In genomic region chr21:44306926-44307687, GRCh38 we compare ENCODE assay signal across 26 cellular contexts. TPM values are rescaled to one million over a fixed set of nuclear protein-coding genes. Genes with fewer than 3 reads are reported as not detected.
A peak's percentile ranks its signal among the peaks of the same experiment; 100 is the strongest.
DNase-seq lines count a peak whose midpoint lies in the region; ATAC-seq, FAIRE-seq and TF ChIP-seq lines count a peak whose summit lies in the region.
"Had no signal": no experiment of that assay in that cellular context is flagged by ENCODE, and none has a peak within 500 bp of the region (broad histone marks: within the 10 kb centered on the region; RNA-seq: fewer than 3 reads in every experiment).

No MANE protein-coding gene starts in this region.

- POLR2A ChIA-PET in CD8-positive, alpha-beta T cell (lab: Charles Lee) = no interaction called here

- H3K4me1 ChIP-seq in CD8-positive, alpha-beta T cell (ENCODE audit: insufficient read depth, low read length) = peaks cover 17% of the 10 kb centered on the region

- CTCF ChIA-PET in CD8-positive, alpha-beta T cell (lab: Charles Lee) = no interaction called here

- DNase-seq in CD8-positive, alpha-beta T cell = no peak
- no peak for DNase-seq in endothelial cell (ENCODE audit: low spot score)
- peak; percentile 82 for DNase-seq in retinal pigment epithelial cell (ENCODE audit: low read depth)
- DNase-seq in activated gamma-delta T cell (lab: John Stamatoyannopoulos, UW) = no peak
- no peak for DNase-seq in GM12891 (ENCODE audit: insufficient read length, low spot score)
- no peak for DNase-seq in GM13977 (ENCODE audit: low spot score)
- DNase-seq: mesendoderm; natural killer cell; NCI-H146; NCI-H2171 treated with DMSO at 0.1 percent for 48 hours; NCI-H526 treated with DMSO at 0.1 percent for 48 hours; posterior cingulate gyrus; stimulated activated CD4-positive, alpha-beta T cell treated with anti-CD3 and anti-CD28 coated beads, Interleukin-1b, Interleukin-23, amount 100 ng/mL, for 48 hours; stimulated activated naive CD4-positive, alpha-beta T cell; thyroid gland had no signal

- intact Hi-C loops in CD8-positive, alpha-beta T cell (cut with DNase I, micrococcal nuclease) = no loop called here

- H3K9me3 ChIP-seq in CD8-positive, alpha-beta T cell (ENCODE audit: low read length) = no peaks in the 10 kb centered on the region
- H3K9me3 ChIP-seq: thyroid gland had no signal

- no peaks in the 10 kb centered on the region for H3K9me3 Mint-ChIP-seq in CD8-positive, alpha-beta T cell
- H3K9me3 Mint-ChIP-seq in activated T-helper 17 cell treated with anti-CD3 and anti-CD28 coated beads, Interleukin-2, amount 50 U/mL, for 72 hours = no peaks in the 10 kb centered on the region
- no peaks in the 10 kb centered on the region for H3K9me3 Mint-ChIP-seq in endothelial cell (ENCODE audit: unreplicated experiment)
- H3K9me3 Mint-ChIP-seq: activated T-helper 1 cell treated with anti-CD3 and anti-CD28 coated beads, Interleukin-12 subunit alpha, Interleukin-12 subunit beta, Interleukin-2, Interleukin-4 antibody, amounts not matched to agents 30 ng/mL and 10 ng/mL and 1 ng/mL, durations not matched to agents 14 hours and 24 hours and 36 hours; natural killer cell had no signal

- no peaks in the 10 kb centered on the region for H3K27me3 ChIP-seq in CD8-positive, alpha-beta T cell (ENCODE audit: insufficient read depth, low read length)
- H3K27me3 ChIP-seq: thyroid gland had no signal

- H3K27ac Mint-ChIP-seq in CD8-positive, alpha-beta T cell = peak overlapping the region; percentile 66
- H3K27ac Mint-ChIP-seq in activated T-helper 17 cell treated with anti-CD3 and anti-CD28 coated beads, Interleukin-2, amount 50 U/mL, for 72 hours = peak overlapping the region; percentile 63
- no peak overlapping the region for H3K27ac Mint-ChIP-seq in endothelial cell (ENCODE audit: unreplicated experiment)
- H3K27ac Mint-ChIP-seq: activated T-helper 1 cell treated with anti-CD3 and anti-CD28 coated beads, Interleukin-12 subunit alpha, Interleukin-12 subunit beta, Interleukin-2, Interleukin-4 antibody, amounts not matched to agents 30 ng/mL and 10 ng/mL and 1 ng/mL, durations not matched to agents 14 hours and 24 hours and 36 hours; natural killer cell had no signal

- no peak for ATAC-seq in CD8-positive, alpha-beta T cell
- ATAC-seq in activated T-helper 17 cell treated with anti-CD3 and anti-CD28 coated beads, Interleukin-2, amount 50 U/mL, for 72 hours (replicated peaks) = no peak
- ATAC-seq in HG02970 (IDR thresholded peaks at IDR 0.05; ENCODE audit: low FRiP score, unreplicated experiment) = no peak
- ATAC-seq: HCT116, natural killer cell had no signal

- H3K36me3 Mint-ChIP-seq in CD8-positive, alpha-beta T cell = peaks cover 32% of the 10 kb centered on the region
- H3K36me3 Mint-ChIP-seq in activated T-helper 17 cell treated with anti-CD3 and anti-CD28 coated beads, Interleukin-2, amount 50 U/mL, for 72 hours (ENCODE audit: low read depth) = peaks cover 55% of the 10 kb centered on the region
- peaks cover 7% of the 10 kb centered on the region for H3K36me3 Mint-ChIP-seq in endothelial cell (ENCODE audit: low read depth, unreplicated experiment)
- H3K36me3 Mint-ChIP-seq: natural killer cell had no signal

- H3K4me3 ChIP-seq in CD8-positive, alpha-beta T cell (ENCODE audit: low read depth, low read length) = no peak overlapping the region
- H3K4me3 ChIP-seq in retinal pigment epithelial cell (ENCODE audit: low read length) = no peak overlapping the region
- H3K4me3 ChIP-seq: thyroid gland had no signal

- no peak overlapping the region for H3K27ac ChIP-seq in CD8-positive, alpha-beta T cell (ENCODE audit: low read depth, low read length)
- H3K27ac ChIP-seq: HL-60, thyroid gland had no signal

- no peak for TF ChIP-seq CTCF in CD8-positive, alpha-beta T cell (IDR thresholded peaks at IDR 0.05)
- TF ChIP-seq CTCF in endothelial cell (IDR thresholded peaks at IDR 0.05; ENCODE audit: unreplicated experiment) = no peak
- TF ChIP-seq CTCF in retinal pigment epithelial cell (conservative IDR thresholded peaks at IDR 0.05; ENCODE audit: low read depth, low read length) = no peak
- no peak for TF ChIP-seq CTCF in GM13977 (IDR thresholded peaks at IDR 0.05; ENCODE audit: extremely low read depth, insufficient read depth, missing control alignments)

- H3K27me3 Mint-ChIP-seq in CD8-positive, alpha-beta T cell (ENCODE audit: low read depth) = no peaks in the 10 kb centered on the region
- no peaks in the 10 kb centered on the region for H3K27me3 Mint-ChIP-seq in activated T-helper 17 cell treated with anti-CD3 and anti-CD28 coated beads, Interleukin-2, amount 50 U/mL, for 72 hours
- H3K27me3 Mint-ChIP-seq in endothelial cell (ENCODE audit: unreplicated experiment) = peaks cover 18% of the 10 kb centered on the region
- H3K27me3 Mint-ChIP-seq: activated naive CD8-positive, alpha-beta T cell had no signal

- no peak overlapping the region for H3K4me3 Mint-ChIP-seq in CD8-positive, alpha-beta T cell
- no peak overlapping the region for H3K4me3 Mint-ChIP-seq in activated T-helper 17 cell treated with anti-CD3 and anti-CD28 coated beads, Interleukin-2, amount 50 U/mL, for 72 hours
- peak overlapping the region; percentile 80 for H3K4me3 Mint-ChIP-seq in endothelial cell (ENCODE audit: unreplicated experiment)
- H3K4me3 Mint-ChIP-seq: activated naive CD8-positive, alpha-beta T cell; activated T-helper 1 cell treated with anti-CD3 and anti-CD28 coated beads, Interleukin-12 subunit alpha, Interleukin-12 subunit beta, Interleukin-2, Interleukin-4 antibody, amounts not matched to agents 30 ng/mL and 10 ng/mL and 1 ng/mL, durations not matched to agents 14 hours and 24 hours and 36 hours; natural killer cell had no signal

- no peak for TF ChIP-seq POLR2A in GM12891 (IDR thresholded peaks at IDR 0.05; ENCODE audit: low read depth, low read length)

- peaks cover 18% of the 10 kb centered on the region for H3K36me3 ChIP-seq in CD8-positive, alpha-beta T cell (ENCODE audit: insufficient read depth, low read length)

- in situ Hi-C loops in GM13977 (cut with MboI; ENCODE audit: low pct_unique_long_range_greater_than_20kb, low sequenced_read_pairs, unreplicated experiment) = no loop called here

- FAIRE-seq in GM12891 (lab: Jason Lieb, UNC) = no peak
- FAIRE-seq: frontal cortex had no signal

- peaks cover 18% of the 10 kb centered on the region for H3K4me1 Mint-ChIP-seq in CD8-positive, alpha-beta T cell (ENCODE audit: low read depth)
- H3K4me1 Mint-ChIP-seq in activated T-helper 17 cell treated with anti-CD3 and anti-CD28 coated beads, Interleukin-2, amount 50 U/mL, for 72 hours = peaks cover 11% of the 10 kb centered on the region
- H3K4me1 Mint-ChIP-seq in endothelial cell (ENCODE audit: unreplicated experiment) = peaks cover 9% of the 10 kb centered on the region

TF ChIP-seq in GM12891, 5 proteins besides CTCF, POLR2A, EP300 and RAD21:
- no peak for TF ChIP-seq POLR2AphosphoS5 (IDR thresholded peaks at IDR 0.05; ENCODE audit: low read depth, low read length)
- no peak for TF ChIP-seq TAF1 (IDR thresholded peaks at IDR 0.05; ENCODE audit: low read depth, low read length)
- no peak for TF ChIP-seq POU2F2 (IDR thresholded peaks at IDR 0.05; ENCODE audit: low read depth, low read length)
- no peak for TF ChIP-seq SPI1 (IDR thresholded peaks at IDR 0.05; ENCODE audit: low read depth, low read length)
- TF ChIP-seq PAX5 (IDR thresholded peaks at IDR 0.05; ENCODE audit: insufficient read depth, low read length, severe bottlenecking) = no peak

RNA-seq across cellular contexts. Expression of gene PFKL, which starts 7.3 kb away (rescaled TPM):
- total RNA-seq in CD8-positive, alpha-beta T cell = 10 to 100 TPM; 85.1 to 87.8 TPM
- 100 to 1,000 TPM; 150 to 184 TPM for total RNA-seq in activated T-helper 17 cell treated with anti-CD3 and anti-CD28 coated beads, Interleukin-2, amount 50 U/mL, for 72 hours
- 66.6 TPM for total RNA-seq in endothelial cell (ENCODE audit: unreplicated experiment)
- polyA plus RNA-seq in GM12891 (2012; ENCODE audit: low read depth, missing spikeins) = 161 TPM

RNA-seq across cellular contexts. Expression of gene AIRE, which starts 21.4 kb away (rescaled TPM):
- not detected for total RNA-seq in CD8-positive, alpha-beta T cell
- total RNA-seq in activated T-helper 17 cell treated with anti-CD3 and anti-CD28 coated beads, Interleukin-2, amount 50 U/mL, for 72 hours = not detected
- total RNA-seq in endothelial cell (ENCODE audit: unreplicated experiment) = not detected
- 0.10 TPM for polyA plus RNA-seq in GM12891 (2012; ENCODE audit: low read depth, missing spikeins)
- total RNA-seq: activated CD8-positive, alpha-beta memory T cell treated with anti-CD3 and anti-CD28 coated beads for 36 hours; activated T-helper 1 cell treated with anti-CD3 and anti-CD28 coated beads, Interleukin-12 subunit alpha, Interleukin-12 subunit beta, Interleukin-2, Interleukin-4 antibody, amounts not matched to agents 30 ng/mL and 10 ng/mL and 1 ng/mL, durations not matched to agents 14 hours and 24 hours and 36 hours; dermis microvascular lymphatic vessel endothelial cell; epithelial cell of proximal tubule; natural killer cell; skeletal muscle tissue had no signal

RNA-seq across cellular contexts. Expression of gene CFAP410, which starts 32.1 kb away (rescaled TPM):
- 10 to 100 TPM; 69.7 to 70.5 TPM for total RNA-seq in CD8-positive, alpha-beta T cell
- 10 to 100 TPM; 13.7 to 16.4 TPM for total RNA-seq in activated T-helper 17 cell treated with anti-CD3 and anti-CD28 coated beads, Interleukin-2, amount 50 U/mL, for 72 hours
- total RNA-seq in endothelial cell (ENCODE audit: unreplicated experiment) = 12.2 TPM
- polyA plus RNA-seq in GM12891 (2012; ENCODE audit: low read depth, missing spikeins) = 21.5 TPM

RNA-seq across cellular contexts. Expression of gene DNMT3L, which starts 45.4 kb away (rescaled TPM):
- total RNA-seq in CD8-positive, alpha-beta T cell = not detected
- total RNA-seq in activated T-helper 17 cell treated with anti-CD3 and anti-CD28 coated beads, Interleukin-2, amount 50 U/mL, for 72 hours = not detected
- total RNA-seq in endothelial cell (ENCODE audit: unreplicated experiment) = not detected
- not detected for polyA plus RNA-seq in GM12891 (2012; ENCODE audit: low read depth, missing spikeins)
- total RNA-seq: activated CD8-positive, alpha-beta memory T cell treated with anti-CD3 and anti-CD28 coated beads for 36 hours; activated T-helper 1 cell treated with anti-CD3 and anti-CD28 coated beads, Interleukin-12 subunit alpha, Interleukin-12 subunit beta, Interleukin-2, Interleukin-4 antibody, amounts not matched to agents 30 ng/mL and 10 ng/mL and 1 ng/mL, durations not matched to agents 14 hours and 24 hours and 36 hours; dermis microvascular lymphatic vessel endothelial cell; epithelial cell of proximal tubule; frontal cortex; natural killer cell; skeletal muscle tissue; thyroid gland had no signal

RNA-seq across cellular contexts. Expression of gene TRPM2, which starts 46.3 kb away (rescaled TPM):
- 1 to 10 TPM; 1.2 to 2.0 TPM for total RNA-seq in CD8-positive, alpha-beta T cell
- 10 to 100 TPM; 10.7 to 25.6 TPM for total RNA-seq in activated T-helper 17 cell treated with anti-CD3 and anti-CD28 coated beads, Interleukin-2, amount 50 U/mL, for 72 hours
- total RNA-seq in endothelial cell (ENCODE audit: unreplicated experiment) = 0.15 TPM
- polyA plus RNA-seq in GM12891 (2012; ENCODE audit: low read depth, missing spikeins) = 7.6 TPM
